ENCODE assay signal across 1 cellular context in the genomic region with DNA sequence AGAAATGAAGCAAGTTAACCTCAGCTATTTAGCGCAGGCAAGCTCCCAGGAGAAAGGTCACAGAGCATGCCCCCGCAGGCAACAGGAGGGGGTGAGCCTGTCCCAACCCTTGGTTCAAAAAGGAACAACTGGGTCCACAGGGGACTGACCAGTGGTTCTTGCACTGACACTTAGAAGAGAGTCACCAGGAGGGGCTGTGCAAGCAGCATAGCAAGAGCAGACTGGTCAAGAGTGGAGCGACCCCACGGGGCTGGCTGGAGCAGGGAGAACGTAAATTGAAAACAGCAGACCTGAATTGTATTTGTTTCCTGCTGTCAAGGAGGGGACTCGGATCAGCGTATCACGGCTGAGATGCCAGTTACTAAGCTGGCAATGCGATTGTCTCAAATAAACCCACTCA.
TF ChIP-seq lines count a peak whose summit lies in the region.

No MANE protein-coding gene starts in this region.

TF ChIP-seq in WTC11, 78 proteins besides CTCF, POLR2A, EP300 and RAD21 (continued from another document):
- no peak for TF ChIP-seq ERG (CRISPR knock-in tag; IDR thresholded peaks at IDR 0.05)
- TF ChIP-seq E2F4 (CRISPR knock-in tag; IDR thresholded peaks at IDR 0.05; ENCODE audit: borderline replicate concordance, low read depth): no peak
- TF ChIP-seq ZNF396 (CRISPR knock-in tag; IDR thresholded peaks at IDR 0.05; ENCODE audit: borderline replicate concordance): no peak
- no peak for TF ChIP-seq NFATC4 (CRISPR knock-in tag; IDR thresholded peaks at IDR 0.05)
